ENCODE assay signal across 8 cellular contexts in genomic region chrX:153970398-153971123, GRCh38. TPM values are rescaled to one million over a fixed set of nuclear protein-coding genes. Genes with fewer than 3 reads are reported as not detected.
DNase-seq lines count a peak whose midpoint lies in the region; ATAC-seq and TF ChIP-seq lines count a peak whose summit lies in the region.

No MANE protein-coding gene starts in this region.

- POLR2A ChIA-PET in BJ (lab: Charles Lee): no interaction called here

- no peaks in the 10 kb centered on the region for H3K27me3 ChIP-seq in BJ (ENCODE audit: control insufficient read depth, insufficient read depth, low read length)
- H3K27me3 ChIP-seq in Karpas-422 (ENCODE audit: low read length): no peaks in the 10 kb centered on the region
- H3K27me3 ChIP-seq in endocrine pancreas (ENCODE audit: control insufficient read depth, insufficient read depth, low read length): no peaks in the 10 kb centered on the region

- TF ChIP-seq CTCF in BJ (IDR thresholded peaks at IDR 0.05; ENCODE audit: insufficient read depth, low read depth, low read length) (no peak), mesothelial cell of epicardium (IDR thresholded peaks at IDR 0.05; ENCODE audit: unreplicated experiment) (no peak), type B pancreatic cell (conservative IDR thresholded peaks at IDR 0.05) (no peak)

- peak overlapping the region; percentile 100 for H3K4me3 Mint-ChIP-seq in T-helper 1 cell treated with Interleukin-12 subunit alpha and Interleukin-12 subunit beta and Interleukin-4 antibody, amounts not matched to agents 30 μg/mL and 1 μg/mL, for 36 hours
- H3K4me3 Mint-ChIP-seq in mesothelial cell of epicardium (peak overlapping the region; percentile 100), type B pancreatic cell (peak overlapping the region; percentile 100)

- H3K27ac Mint-ChIP-seq in T-helper 1 cell treated with Interleukin-12 subunit alpha and Interleukin-12 subunit beta and Interleukin-4 antibody, amounts not matched to agents 30 μg/mL and 1 μg/mL, for 36 hours: peak overlapping the region; percentile 100
- H3K27ac Mint-ChIP-seq in mesothelial cell of epicardium: peak overlapping the region; percentile 100
- peak overlapping the region; percentile 99 for H3K27ac Mint-ChIP-seq in type B pancreatic cell

- peak; percentile 13 for ATAC-seq in GM18907 (IDR thresholded peaks at IDR 0.05; ENCODE audit: unreplicated experiment)
- ATAC-seq in HG03460 (IDR thresholded peaks at IDR 0.05; ENCODE audit: unreplicated experiment): no peak

- H3K9ac ChIP-seq in Karpas-422 (ENCODE audit: low read length) (peak overlapping the region; percentile 97), endocrine pancreas (ENCODE audit: control insufficient read depth, insufficient read depth, low read length) (peak overlapping the region; percentile 87)

- no peaks in the 10 kb centered on the region for H3K9me3 ChIP-seq in Karpas-422 (ENCODE audit: low read length)
- no peaks in the 10 kb centered on the region for H3K9me3 ChIP-seq in endocrine pancreas (ENCODE audit: control insufficient read depth, low read length)

- no peak for DNase-seq in BJ (ENCODE audit: low read depth)
- peak; percentile 77 for DNase-seq in Karpas-422
- peak in 1 of 2 experiments; percentile 54 for DNase-seq in mesothelial cell of epicardium (ENCODE audit: low spot score in 2 of 2, unreplicated experiment in 2 of 2)
- DNase-seq in type B pancreatic cell (ENCODE audit: extremely low spot score, unreplicated experiment): no peak

- peaks cover 17% of the 10 kb centered on the region for H3K36me3 Mint-ChIP-seq in T-helper 1 cell treated with Interleukin-12 subunit alpha and Interleukin-12 subunit beta and Interleukin-4 antibody, amounts not matched to agents 30 μg/mL and 1 μg/mL, for 36 hours (ENCODE audit: low read depth)
- H3K36me3 Mint-ChIP-seq in mesothelial cell of epicardium (no peaks in the 10 kb centered on the region), type B pancreatic cell (peaks cover 11% of the 10 kb centered on the region)

- no peaks in the 10 kb centered on the region for H3K9me2 ChIP-seq in Karpas-422 (replicated peaks; ENCODE audit: insufficient read depth, low read length)

- H3K4me1 ChIP-seq in Karpas-422 (ENCODE audit: low read length) (peaks cover 43% of the 10 kb centered on the region), endocrine pancreas (ENCODE audit: control insufficient read depth, insufficient read depth, low read length) (no peaks in the 10 kb centered on the region)

- peak overlapping the region; percentile 95 for H3K27ac ChIP-seq in Karpas-422 (ENCODE audit: low read length)

- no peaks in the 10 kb centered on the region for H4K20me1 ChIP-seq in Karpas-422 (ENCODE audit: insufficient read depth, low read depth, low read length)

- H3K27me3 Mint-ChIP-seq in T-helper 1 cell treated with Interleukin-12 subunit alpha and Interleukin-12 subunit beta and Interleukin-4 antibody, amounts not matched to agents 30 μg/mL and 1 μg/mL, for 36 hours (ENCODE audit: low read depth): no peaks in the 10 kb centered on the region
- H3K27me3 Mint-ChIP-seq in mesothelial cell of epicardium (ENCODE audit: low read depth): no peaks in the 10 kb centered on the region
- no peaks in the 10 kb centered on the region for H3K27me3 Mint-ChIP-seq in type B pancreatic cell

- H3K9me3 Mint-ChIP-seq in T-helper 1 cell treated with Interleukin-12 subunit alpha and Interleukin-12 subunit beta and Interleukin-4 antibody, amounts not matched to agents 30 μg/mL and 1 μg/mL, for 36 hours: no peaks in the 10 kb centered on the region
- H3K9me3 Mint-ChIP-seq in mesothelial cell of epicardium: no peaks in the 10 kb centered on the region
- H3K9me3 Mint-ChIP-seq in type B pancreatic cell: no peaks in the 10 kb centered on the region

- no peak overlapping the region for H2AFZ ChIP-seq in Karpas-422 (ENCODE audit: low read length)

- peak overlapping the region; percentile 75 for H3K4me3 ChIP-seq in BJ (ENCODE audit: low read depth, low read length)
- H3K4me3 ChIP-seq in Karpas-422 (ENCODE audit: low read length): peak overlapping the region; percentile 87
- H3K4me3 ChIP-seq in endocrine pancreas (ENCODE audit: control insufficient read depth, insufficient read depth, low read length): peak overlapping the region; percentile 47

- CTCF ChIA-PET in BJ (lab: Yijun Ruan, JAX): interaction anchor here (0.7 to 4.7 kb wide), 4 partner anchors 9 to 142 kb away, joined by 3 to 19 read pairs (median 4); no protein-coding TSS in a partner anchor

- peaks cover 44% of the 10 kb centered on the region for H3K79me2 ChIP-seq in Karpas-422 (ENCODE audit: low read length)

- peak overlapping the region; percentile 90 for H3K4me2 ChIP-seq in Karpas-422 (ENCODE audit: low read depth, low read length, poor library complexity, severe bottlenecking)

- H3K36me3 ChIP-seq in BJ (ENCODE audit: control insufficient read depth, insufficient read depth, low read length): no peaks in the 10 kb centered on the region
- no peaks in the 10 kb centered on the region for H3K36me3 ChIP-seq in Karpas-422 (ENCODE audit: insufficient read depth, low read length)
- no peaks in the 10 kb centered on the region for H3K36me3 ChIP-seq in endocrine pancreas (ENCODE audit: control insufficient read depth, insufficient read depth, low read length)

- peaks cover 32% of the 10 kb centered on the region for H3K4me1 Mint-ChIP-seq in T-helper 1 cell treated with Interleukin-12 subunit alpha and Interleukin-12 subunit beta and Interleukin-4 antibody, amounts not matched to agents 30 μg/mL and 1 μg/mL, for 36 hours (ENCODE audit: low read depth)
- H3K4me1 Mint-ChIP-seq in mesothelial cell of epicardium: peaks cover 60% of the 10 kb centered on the region
- H3K4me1 Mint-ChIP-seq in type B pancreatic cell (ENCODE audit: unreplicated experiment): peaks cover 45% of the 10 kb centered on the region

RNA-seq across cellular contexts. Expression of gene HCFC1, which starts 1.1 kb away (rescaled TPM):
- polyA plus RNA-seq in BJ (2011; rRNA removed): 2.5 and 3.3 TPM in 2 replicates
- polyA minus RNA-seq in BJ (2011; rRNA and poly(A)+ RNA removed): 14.6 and 23.4 TPM in 2 replicates
- total RNA-seq in Karpas-422 (2014; rRNA removed; shearing (Covaris generic); ENCODE audit: low replicate concordance): 16.8 and 29.4 TPM in 2 replicates
- total RNA-seq in mesothelial cell of epicardium (96.3 to 99.9 TPM (median 98.5 TPM) in 3 replicates), type B pancreatic cell (ENCODE audit: low replicate concordance) (81.2 and 98.0 TPM in 2 replicates)

RNA-seq across cellular contexts. Expression of gene TMEM187, which starts 2.0 kb away (rescaled TPM):
- polyA plus RNA-seq in BJ (2011; rRNA removed): 6.0 and 8.7 TPM in 2 replicates
- polyA minus RNA-seq in BJ (2011; rRNA and poly(A)+ RNA removed): 2.7 and 4.2 TPM in 2 replicates
- 1.5 and 3.9 TPM in 2 replicates for total RNA-seq in Karpas-422 (2014; rRNA removed; shearing (Covaris generic); ENCODE audit: low replicate concordance)
- total RNA-seq in mesothelial cell of epicardium (11.5 to 15.0 TPM (median 14.2 TPM) in 3 replicates), type B pancreatic cell (ENCODE audit: low replicate concordance) (14.4 and 15.2 TPM in 2 replicates)

RNA-seq across cellular contexts. Expression of gene RENBP, which starts 26.1 kb away (rescaled TPM):
- polyA plus RNA-seq in BJ (2011; rRNA removed): 0.36 and 0.43 TPM in 2 replicates
- 0.31 TPM in 1 of 2 replicates, not detected in the other for polyA minus RNA-seq in BJ (2011; rRNA and poly(A)+ RNA removed)
- 0.22 and 0.26 TPM in 2 replicates for total RNA-seq in Karpas-422 (2014; rRNA removed; shearing (Covaris generic); ENCODE audit: low replicate concordance)
- 7.2 to 8.5 TPM (median 7.2 TPM) in 3 replicates for total RNA-seq in mesothelial cell of epicardium
- total RNA-seq in type B pancreatic cell (ENCODE audit: low replicate concordance): 4.9 and 6.7 TPM in 2 replicates

RNA-seq across cellular contexts. Expression of gene NAA10, which starts 35.7 kb away (rescaled TPM):
- polyA plus RNA-seq in BJ (2011; rRNA removed): 61.4 and 76.0 TPM in 2 replicates
- polyA minus RNA-seq in BJ (2011; rRNA and poly(A)+ RNA removed): 35.3 and 36.7 TPM in 2 replicates
- total RNA-seq in Karpas-422 (2014; rRNA removed; shearing (Covaris generic); ENCODE audit: low replicate concordance): 103 and 144 TPM in 2 replicates
- 76.8 to 82.0 TPM (median 79.3 TPM) in 3 replicates for total RNA-seq in mesothelial cell of epicardium
- total RNA-seq in type B pancreatic cell (ENCODE audit: low replicate concordance): 73.8 and 82.7 TPM in 2 replicates

RNA-seq across cellular contexts. Expression of gene ARHGAP4, which starts 44.5 kb away (rescaled TPM):
- 0.39 and 0.82 TPM in 2 replicates for polyA plus RNA-seq in BJ (2011; rRNA removed)
- 0.62 TPM in 1 of 2 replicates, not detected in the other for polyA minus RNA-seq in BJ (2011; rRNA and poly(A)+ RNA removed)
- total RNA-seq in Karpas-422 (2014; rRNA removed; shearing (Covaris generic); ENCODE audit: low replicate concordance): 104 and 218 TPM in 2 replicates
- 52.2 to 64.4 TPM (median 62.8 TPM) in 3 replicates for total RNA-seq in mesothelial cell of epicardium
- 7.7 and 8.8 TPM in 2 replicates for total RNA-seq in type B pancreatic cell (ENCODE audit: low replicate concordance)
